ENCODE assay signal across 15 cellular contexts in genomic region chr18:45844938-45845337, GRCh38. TPM values are rescaled to one million over a fixed set of nuclear protein-coding genes. Genes with fewer than 3 reads are reported as not detected.
A peak's percentile ranks its signal among the peaks of the same experiment; 100 is the strongest.
DNase-seq lines count a peak whose midpoint lies in the region; ATAC-seq and TF ChIP-seq lines count a peak whose summit lies in the region.
"Had no signal": no experiment of that assay in that cellular context is flagged by ENCODE, and none has a peak within 500 bp of the region (broad histone marks: within the 10 kb centered on the region; RNA-seq: fewer than 3 reads in every experiment).

No MANE protein-coding gene starts in this region.

- ATAC-seq in gastroesophageal sphincter: no peak
- ATAC-seq in natural killer cell treated with Interleukin-12 subunit alpha and Interleukin-12 subunit beta and Interleukin-15 and Interleukin-18, amount 100 ng/mL, for 72 hours: no peak
- ATAC-seq: PC-3 had no signal

- H3K9me3 Mint-ChIP-seq in natural killer cell treated with Interleukin-12 subunit alpha and Interleukin-12 subunit beta and Interleukin-15 and Interleukin-18, amount 100 ng/mL, for 72 hours: no peaks in the 10 kb centered on the region
- H3K9me3 Mint-ChIP-seq: HFFc6 had no signal

- WGBS in gastroesophageal sphincter (ENCODE audit: low coverage in 1 of 2), 2 donors: 85% methylated on average over 2 to 5 of the region's 7 CpGs

- no peak for TF ChIP-seq EP300 in gastroesophageal sphincter (IDR thresholded peaks at IDR 0.05)

- TF ChIP-seq POLR2A in gastroesophageal sphincter (IDR thresholded peaks at IDR 0.05): no peak

- H3K27ac Mint-ChIP-seq in natural killer cell treated with Interleukin-12 subunit alpha and Interleukin-12 subunit beta and Interleukin-15 and Interleukin-18, amount 100 ng/mL, for 72 hours: peak overlapping the region in 1 of 2 donors; percentile 70

- no peak overlapping the region for H3K4me3 Mint-ChIP-seq in natural killer cell treated with Interleukin-12 subunit alpha and Interleukin-12 subunit beta and Interleukin-15 and Interleukin-18, amount 100 ng/mL, for 72 hours
- H3K4me3 Mint-ChIP-seq: CD4-positive, CD25-positive, alpha-beta regulatory T cell; HFFc6 had no signal

- H3K27me3 Mint-ChIP-seq in natural killer cell treated with Interleukin-12 subunit alpha and Interleukin-12 subunit beta and Interleukin-15 and Interleukin-18, amount 100 ng/mL, for 72 hours: no peaks in the 10 kb centered on the region

- H3K4me1 ChIP-seq in adipocyte (ENCODE audit: control insufficient read depth, insufficient read depth, low read length): peaks cover 30% of the 10 kb centered on the region
- H3K4me1 ChIP-seq in gastroesophageal sphincter: no peaks in the 10 kb centered on the region

- peaks cover 9% of the 10 kb centered on the region for H3K36me3 ChIP-seq in adipocyte (ENCODE audit: control insufficient read depth, insufficient read depth, low read length, severe bottlenecking)
- H3K36me3 ChIP-seq in gastroesophageal sphincter: peaks cover 0 to 16% of the 10 kb centered on the region in 2 donors

- no peak overlapping the region for H3K27ac ChIP-seq in gastroesophageal sphincter

- no peak for TF ChIP-seq CTCF in gastroesophageal sphincter (IDR thresholded peaks at IDR 0.05)

- H3K36me3 Mint-ChIP-seq in natural killer cell treated with Interleukin-12 subunit alpha and Interleukin-12 subunit beta and Interleukin-15 and Interleukin-18, amount 100 ng/mL, for 72 hours: no peaks in the 10 kb centered on the region

- no peak overlapping the region for H3K4me3 ChIP-seq in Jurkat, Clone E6-1 (ENCODE audit: low read length)
- H3K4me3 ChIP-seq in adipocyte (ENCODE audit: low read length) (no peak overlapping the region), gastroesophageal sphincter (no peak overlapping the region)

- DNase-seq in DMS79 treated with DMSO at 0.1 percent for 48 hours (lab: John Stamatoyannopoulos, UW) (peak; percentile 95), NCI-H2107 (lab: John Stamatoyannopoulos, UW) (peak; percentile 69), adipocyte (ENCODE audit: low read depth) (no peak), SW 1271 (lab: John Stamatoyannopoulos, UW) (no peak), superior temporal gyrus (ENCODE audit: extremely low spot score) (no peak)
- peak; percentile 86 for DNase-seq in Jurkat, Clone E6-1 (ENCODE audit: low read depth, low spot score)
- DNase-seq in natural killer cell treated with Interleukin-12 subunit alpha and Interleukin-12 subunit beta and Interleukin-15 and Interleukin-18, amount 100 ng/mL, for 72 hours (ENCODE audit: low spot score): no peak
- DNase-seq: ACHN; CD4-positive, CD25-positive, alpha-beta regulatory T cell; HFFc6; NCI-H226; NCI-H526 treated with DMSO at 0.1 percent for 48 hours; PC-3 had no signal

- H3K4me1 Mint-ChIP-seq in natural killer cell treated with Interleukin-12 subunit alpha and Interleukin-12 subunit beta and Interleukin-15 and Interleukin-18, amount 100 ng/mL, for 72 hours (ENCODE audit: low read depth in 2 of 2): peaks cover 21 to 22% of the 10 kb centered on the region in 2 donors

- H3K9ac ChIP-seq in adipocyte (ENCODE audit: low read length): peak overlapping the region; percentile 1

- H3K27me3 ChIP-seq in adipocyte (replicated peaks; ENCODE audit: control insufficient read depth, insufficient read depth, low read length): no peaks in the 10 kb centered on the region
- H3K27me3 ChIP-seq in gastroesophageal sphincter: peaks cover 4% of the 10 kb centered on the region

- no peaks in the 10 kb centered on the region for H3K9me3 ChIP-seq in adipocyte (ENCODE audit: control insufficient read depth, low read length)
- H3K9me3 ChIP-seq in gastroesophageal sphincter: no peaks in the 10 kb centered on the region

RNA-seq across cellular contexts. Expression of gene SIGLEC15, which starts 19.5 kb away (rescaled TPM):
- not detected for polyA plus RNA-seq in Jurkat, Clone E6-1 (2012; ENCODE audit: insufficient read depth, insufficient read length)
- total RNA-seq in gastroesophageal sphincter: under 1 TPM in 1 of 4 donors, not detected in 3; 0.52 TPM
- not detected for total RNA-seq in natural killer cell treated with Interleukin-12 subunit alpha and Interleukin-12 subunit beta and Interleukin-15 and Interleukin-18, amount 100 ng/mL, for 72 hours
- total RNA-seq: CD4-positive, CD25-positive, alpha-beta regulatory T cell; SK-MEL-5 had no signal

Comparison
In these comparisons a context has a peak if more than half of its experiments do, and no peak if none do; other contexts are left out.
1. DNase-seq: peak in DMS79 treated with DMSO at 0.1 percent for 48 hours (single experiment), Jurkat, Clone E6-1 (single experiment) and NCI-H2107 (single experiment); none in adipocyte (single experiment), natural killer cell treated with Interleukin-12 subunit alpha and Interleukin-12 subunit beta and Interleukin-15 and Interleukin-18, amount 100 ng/mL, for 72 hours (single experiment), SW 1271 (0 of 2) and superior temporal gyrus (single experiment).